ENCODE assay signal across 36 cellular contexts in the genomic region with DNA sequence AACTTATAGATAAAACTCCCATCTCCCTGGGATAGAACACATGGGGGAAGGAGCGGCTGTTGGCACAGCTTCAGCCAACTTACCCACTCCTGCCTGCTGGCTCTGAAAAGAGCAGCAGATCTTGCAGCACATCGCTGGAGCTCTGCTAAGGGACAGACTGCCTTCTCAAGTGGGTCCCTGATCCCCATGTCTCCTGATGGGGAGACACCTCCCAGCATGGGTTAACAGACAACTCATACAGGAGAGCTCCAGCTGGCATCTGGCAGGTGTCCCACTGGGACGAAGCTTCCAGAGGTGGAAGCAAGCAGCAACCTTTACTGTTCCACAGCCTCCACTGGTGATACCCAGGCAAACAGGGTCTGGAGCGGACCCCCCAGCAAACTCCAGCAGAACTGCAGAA.
"Had no signal": no experiment of that assay in that cellular context is flagged by ENCODE, and none has a peak within 500 bp of the region (broad histone marks: within the 10 kb centered on the region; RNA-seq: fewer than 3 reads in every experiment).

No MANE protein-coding gene starts in this region.

- FAIRE-seq: astrocyte, TTC549 had no signal

- H3K36me3 Mint-ChIP-seq: activated CD8-positive, alpha-beta memory T cell treated with anti-CD3 and anti-CD28 coated beads, Interleukin-2, amount 10 ng/mL, durations not matched to agents 7 days and 5 days; activated naive CD8-positive, alpha-beta T cell treated with anti-CD3 and anti-CD28 coated beads for 36 hours had no signal

- H3K27ac Mint-ChIP-seq: activated B cell treated with CpG ODN at 0.5 μM for 24 hours; activated CD4-positive, alpha-beta memory T cell treated with anti-CD3 and anti-CD28 coated beads, Interleukin-2, amount 10 ng/mL, durations not matched to agents 7 days and 5 days; activated CD4-positive, alpha-beta T cell treated with anti-CD3 and anti-CD28 coated beads, Interleukin-2, amount 10 ng/mL, durations not matched to agents 7 days and 5 days; activated CD8-positive, alpha-beta memory T cell treated with anti-CD3 and anti-CD28 coated beads, Interleukin-2, amount 10 ng/mL, durations not matched to agents 7 days and 5 days; activated CD8-positive, alpha-beta T cell treated with anti-CD3 and anti-CD28 coated beads, Interleukin-2, amount 10 ng/mL, durations not matched to agents 7 days and 5 days; activated naive CD4-positive, alpha-beta T cell treated with anti-CD3 and anti-CD28 coated beads for 36 hours; activated naive CD4-positive, alpha-beta T cell treated with anti-CD3 and anti-CD28 coated beads, Interleukin-2, amount 50 U/mL, for 72 hours; activated naive CD8-positive, alpha-beta T cell treated with anti-CD3 and anti-CD28 coated beads for 36 hours; activated T-cell treated with anti-CD3 and anti-CD28 coated beads, Interleukin-2, amount 50 U/mL, for 24 hours; activated T-helper 1 cell treated with anti-CD3 and anti-CD28 coated beads, Interleukin-12 subunit alpha, Interleukin-12 subunit beta, Interleukin-2, Interleukin-4 antibody, amounts not matched to agents 30 ng/mL and 10 ng/mL and 1 ng/mL, durations not matched to agents 14 hours and 24 hours and 36 hours; activated T-helper 17 cell treated with anti-CD3 and anti-CD28 coated beads, Interleukin-2, amount 50 U/mL, for 72 hours; T-helper 1 cell treated with Interleukin-12 subunit alpha and Interleukin-12 subunit beta and Interleukin-4 antibody, amounts not matched to agents 30 μg/mL and 1 μg/mL, for 36 hours; T-helper 2 cell treated with Interferon-gamma antibody and Interleukin-4, amounts not matched to agents 5 μg/mL and 100 μg/mL, for 36 hours had no signal

- H3K9me3 Mint-ChIP-seq: activated CD4-positive, alpha-beta T cell treated with anti-CD3 and anti-CD28 coated beads, Interleukin-2, amount 10 ng/mL, durations not matched to agents 7 days and 5 days; activated T-cell treated with anti-CD3 and anti-CD28 coated beads, Interleukin-2, amount 50 U/mL, for 24 hours; activated T-helper 1 cell treated with anti-CD3 and anti-CD28 coated beads, Interleukin-12 subunit alpha, Interleukin-12 subunit beta, Interleukin-2, Interleukin-4 antibody, amounts not matched to agents 30 ng/mL and 10 ng/mL and 1 ng/mL, durations not matched to agents 14 hours and 24 hours and 36 hours; T-helper 1 cell treated with Interleukin-12 subunit alpha and Interleukin-12 subunit beta and Interleukin-4 antibody, amounts not matched to agents 30 μg/mL and 1 μg/mL, for 36 hours had no signal

- H3K4me3 ChIP-seq: adrenal gland, body of pancreas, breast epithelium, cardiac muscle cell had no signal

- H3K4me1 ChIP-seq: adrenal gland, body of pancreas, breast epithelium had no signal

- H3K27ac ChIP-seq: adrenal gland, body of pancreas, brain microvascular endothelial cell, breast epithelium, cardiac muscle cell, VCaP had no signal

- H3K27me3 Mint-ChIP-seq: activated B cell treated with CpG ODN at 0.5 μM for 24 hours; activated CD4-positive, alpha-beta memory T cell treated with anti-CD3 and anti-CD28 coated beads, Interleukin-2, amount 10 ng/mL, durations not matched to agents 7 days and 5 days; activated CD4-positive, alpha-beta T cell treated with anti-CD3 and anti-CD28 coated beads, Interleukin-2, amount 10 ng/mL, durations not matched to agents 7 days and 5 days; activated CD8-positive, alpha-beta memory T cell treated with anti-CD3 and anti-CD28 coated beads, Interleukin-2, amount 10 ng/mL, durations not matched to agents 7 days and 5 days; activated naive CD8-positive, alpha-beta T cell treated with anti-CD3 and anti-CD28 coated beads for 36 hours; activated T-cell treated with anti-CD3 and anti-CD28 coated beads, Interleukin-2, amount 50 U/mL, for 24 hours; activated T-helper 17 cell treated with anti-CD3 and anti-CD28 coated beads, Interleukin-2, amount 50 U/mL, for 72 hours had no signal

- H3K4me3 Mint-ChIP-seq: activated B cell treated with CpG ODN at 0.5 μM for 24 hours; activated CD4-positive, alpha-beta memory T cell treated with anti-CD3 and anti-CD28 coated beads, Interleukin-2, amount 10 ng/mL, durations not matched to agents 7 days and 5 days; activated CD4-positive, alpha-beta T cell treated with anti-CD3 and anti-CD28 coated beads, Interleukin-2, amount 10 ng/mL, durations not matched to agents 7 days and 5 days; activated CD8-positive, alpha-beta memory T cell treated with anti-CD3 and anti-CD28 coated beads, Interleukin-2, amount 10 ng/mL, durations not matched to agents 7 days and 5 days; activated CD8-positive, alpha-beta T cell treated with anti-CD3 and anti-CD28 coated beads, Interleukin-2, amount 10 ng/mL, durations not matched to agents 7 days and 5 days; activated naive CD4-positive, alpha-beta T cell treated with anti-CD3 and anti-CD28 coated beads for 36 hours; activated naive CD8-positive, alpha-beta T cell treated with anti-CD3 and anti-CD28 coated beads for 36 hours; activated T-cell treated with anti-CD3 and anti-CD28 coated beads, Interleukin-2, amount 50 U/mL, for 24 hours; activated T-helper 1 cell treated with anti-CD3 and anti-CD28 coated beads, Interleukin-12 subunit alpha, Interleukin-12 subunit beta, Interleukin-2, Interleukin-4 antibody, amounts not matched to agents 30 ng/mL and 10 ng/mL and 1 ng/mL, durations not matched to agents 14 hours and 24 hours and 36 hours; activated T-helper 17 cell treated with anti-CD3 and anti-CD28 coated beads, Interleukin-2, amount 50 U/mL, for 72 hours; T-helper 1 cell treated with Interleukin-12 subunit alpha and Interleukin-12 subunit beta and Interleukin-4 antibody, amounts not matched to agents 30 μg/mL and 1 μg/mL, for 36 hours; T-helper 2 cell treated with Interferon-gamma antibody and Interleukin-4, amounts not matched to agents 5 μg/mL and 100 μg/mL, for 36 hours had no signal

- H3K27me3 ChIP-seq: body of pancreas, brain microvascular endothelial cell, breast epithelium, cardiac muscle cell had no signal

- DNase-seq: activated B cell treated with CpG ODN at 0.5 μM for 24 hours; activated CD4-positive, alpha-beta memory T cell treated with anti-CD3 and anti-CD28 coated beads, Interleukin-2, amount 10 ng/mL, durations not matched to agents 7 days and 5 days; activated CD4-positive, alpha-beta T cell treated with anti-CD3 and anti-CD28 coated beads for 48 hours; activated CD4-positive, alpha-beta T cell treated with anti-CD3 and anti-CD28 coated beads, Interleukin-2, amount 10 ng/mL, durations not matched to agents 7 days and 5 days; activated CD4-positive, alpha-beta T cell treated with anti-CD3 and anti-CD28 coated beads, Interleukin-2, amount 50 U/mL, for 48 hours; activated CD4-positive, CD25-positive, alpha-beta regulatory T cell treated with anti-CD3 and anti-CD28 coated beads, Interleukin-2, amount 50 U/mL, for 72 hours; activated CD8-positive, alpha-beta memory T cell treated with anti-CD3 and anti-CD28 coated beads for 24 hours; activated CD8-positive, alpha-beta memory T cell treated with anti-CD3 and anti-CD28 coated beads, Interleukin-2, amount 10 ng/mL, durations not matched to agents 7 days and 5 days; activated CD8-positive, alpha-beta memory T cell treated with anti-CD3 and anti-CD28 coated beads, Interleukin-2, amount 50 U/mL, for 48 hours; activated CD8-positive, alpha-beta T cell treated with anti-CD3 and anti-CD28 coated beads, Interleukin-2, amount 10 ng/mL, durations not matched to agents 7 days and 5 days; activated effector memory CD4-positive, alpha-beta T cell treated with anti-CD3 and anti-CD28 coated beads, Interleukin-2, amount 50 U/mL, for 16 hours; activated gamma-delta T cell treated with Interleukin-2 at 50 U/mL for 16 hours; activated naive CD4-positive, alpha-beta T cell; activated naive CD4-positive, alpha-beta T cell treated with anti-CD3 and anti-CD28 coated beads for 36 hours; activated naive CD4-positive, alpha-beta T cell treated with anti-CD3 and anti-CD28 coated beads, Interleukin-2, amount 50 U/mL, for 16 hours; activated naive CD8-positive, alpha-beta T cell treated with anti-CD3 and anti-CD28 coated beads for 36 hours; activated T-cell treated with anti-CD3 and anti-CD28 coated beads, Interleukin-2, amount 50 U/mL, for 24 hours; activated T-cell treated with anti-CD3 and anti-CD28 coated beads, Interleukin-2, amount 50 U/mL, for 48 hours; adrenal gland; amniotic stem cell; body of pancreas; brain microvascular endothelial cell; central memory CD4-positive, alpha-beta T cell; T-helper 1 cell; T-helper 2 cell; T-helper 9 cell had no signal

- ATAC-seq: activated CD8-positive, alpha-beta memory T cell treated with anti-CD3 and anti-CD28 coated beads, Interleukin-2, amount 10 ng/mL, durations not matched to agents 7 days and 5 days; activated CD8-positive, alpha-beta T cell treated with anti-CD3 and anti-CD28 coated beads, Interleukin-2, amount 10 ng/mL, durations not matched to agents 7 days and 5 days; activated naive CD4-positive, alpha-beta T cell treated with anti-CD3 and anti-CD28 coated beads, Interleukin-2, amount 50 U/mL, for 72 hours; activated T-helper 17 cell treated with anti-CD3 and anti-CD28 coated beads, Interleukin-2, amount 50 U/mL, for 72 hours; body of pancreas had no signal

- H3K36me3 ChIP-seq: adrenal gland, brain microvascular endothelial cell, breast epithelium, cardiac muscle cell had no signal

- H3K9me3 ChIP-seq: adrenal gland, body of pancreas, breast epithelium had no signal

- H3K4me1 Mint-ChIP-seq: activated B cell treated with CpG ODN at 0.5 μM for 24 hours; activated CD4-positive, alpha-beta memory T cell treated with anti-CD3 and anti-CD28 coated beads, Interleukin-2, amount 10 ng/mL, durations not matched to agents 7 days and 5 days; activated CD4-positive, alpha-beta T cell treated with anti-CD3 and anti-CD28 coated beads, Interleukin-2, amount 10 ng/mL, durations not matched to agents 7 days and 5 days; activated CD8-positive, alpha-beta memory T cell treated with anti-CD3 and anti-CD28 coated beads, Interleukin-2, amount 10 ng/mL, durations not matched to agents 7 days and 5 days; activated naive CD8-positive, alpha-beta T cell treated with anti-CD3 and anti-CD28 coated beads for 36 hours; activated T-helper 17 cell treated with anti-CD3 and anti-CD28 coated beads, Interleukin-2, amount 50 U/mL, for 72 hours had no signal
